19 cellular contexts compared by ENCODE assay signal in genomic region chr15:32763295-32763694, GRCh38. TPM values are rescaled to one million over a fixed set of nuclear protein-coding genes. Genes with fewer than 3 reads are reported as not detected.
"Had no signal": no experiment of that assay in that cellular context is flagged by ENCODE, and none has a peak within 500 bp of the region (broad histone marks: within the 10 kb centered on the region; RNA-seq: fewer than 3 reads in every experiment).

No MANE protein-coding gene starts in this region.

- H3K27me3 ChIP-seq: ascending aorta, cardiac muscle cell, right atrium auricular region, tibial nerve had no signal

- H3K4me1 Mint-ChIP-seq: activated naive CD8-positive, alpha-beta T cell treated with anti-CD3 and anti-CD28 coated beads, Interleukin-2, amount 50 U/mL, for 24 hours; naive thymus-derived CD8-positive, alpha-beta T cell; stimulated activated memory B cell treated with anti-CD40 and anti-IgM and Interleukin-4, amounts not matched to agents 10 μg/mL and 1 μg/mL and 100 μg/mL, for 72 hours had no signal

- H3K36me3 ChIP-seq: ascending aorta, cardiac muscle cell, heart left ventricle, neutrophil, right atrium auricular region, tibial nerve, WERI-Rb-1 had no signal

- H3K9me3 Mint-ChIP-seq: activated CD8-positive, alpha-beta T cell treated with anti-CD3 and anti-CD28 coated beads for 36 hours; activated naive CD8-positive, alpha-beta T cell treated with anti-CD3 and anti-CD28 coated beads, Interleukin-2, amount 50 U/mL, for 24 hours; activated T-cell treated with anti-CD3 and anti-CD28 coated beads, Interleukin-2, amount 50 U/mL, for 72 hours; stimulated activated memory B cell treated with anti-CD40 and anti-IgM and Interleukin-4, amounts not matched to agents 10 μg/mL and 1 μg/mL and 100 μg/mL, for 72 hours had no signal

- H3K27ac Mint-ChIP-seq: activated CD8-positive, alpha-beta T cell treated with anti-CD3 and anti-CD28 coated beads for 36 hours; activated naive CD8-positive, alpha-beta T cell treated with anti-CD3 and anti-CD28 coated beads, Interleukin-2, amount 50 U/mL, for 24 hours; activated T-cell treated with anti-CD3 and anti-CD28 coated beads, Interleukin-2, amount 50 U/mL, for 72 hours; naive thymus-derived CD8-positive, alpha-beta T cell; stimulated activated memory B cell treated with anti-CD40 and anti-IgM and Interleukin-4, amounts not matched to agents 10 μg/mL and 1 μg/mL and 100 μg/mL, for 72 hours had no signal

- FAIRE-seq: islet of Langerhans, small intestine had no signal

- H3K4me1 ChIP-seq: ascending aorta, heart left ventricle, right atrium auricular region, tibial nerve had no signal

- DNase-seq: activated CD4-positive, alpha-beta T cell treated with anti-CD3 and anti-CD28 coated beads for 4 hours; activated CD8-positive, alpha-beta memory T cell treated with anti-CD3 and anti-CD28 coated beads, Interleukin-2, amount 50 U/mL, for 4 hours; activated CD8-positive, alpha-beta T cell treated with anti-CD3 and anti-CD28 coated beads for 36 hours; activated naive CD4-positive, alpha-beta T cell; activated naive CD8-positive, alpha-beta T cell treated with anti-CD3 and anti-CD28 coated beads, Interleukin-2, amount 50 U/mL, for 24 hours; activated T-cell treated with anti-CD3 and anti-CD28 coated beads, Interleukin-2, amount 50 U/mL, for 72 hours; foreskin melanocyte; heart left ventricle; mammary epithelial cell; naive thymus-derived CD8-positive, alpha-beta T cell; small intestine; WERI-Rb-1 had no signal

- H3K4me3 Mint-ChIP-seq: activated CD8-positive, alpha-beta T cell treated with anti-CD3 and anti-CD28 coated beads for 36 hours; activated naive CD8-positive, alpha-beta T cell treated with anti-CD3 and anti-CD28 coated beads, Interleukin-2, amount 50 U/mL, for 24 hours; activated T-cell treated with anti-CD3 and anti-CD28 coated beads, Interleukin-2, amount 50 U/mL, for 72 hours; naive thymus-derived CD8-positive, alpha-beta T cell; stimulated activated memory B cell treated with anti-CD40 and anti-IgM and Interleukin-4, amounts not matched to agents 10 μg/mL and 1 μg/mL and 100 μg/mL, for 72 hours had no signal

- H3K36me3 Mint-ChIP-seq: naive thymus-derived CD8-positive, alpha-beta T cell; stimulated activated memory B cell treated with anti-CD40 and anti-IgM and Interleukin-4, amounts not matched to agents 10 μg/mL and 1 μg/mL and 100 μg/mL, for 72 hours had no signal

- H3K9me3 ChIP-seq: ascending aorta, heart left ventricle, neutrophil, right atrium auricular region, tibial nerve had no signal

- H3K27ac ChIP-seq: ascending aorta, cardiac muscle cell, heart left ventricle, neutrophil, right atrium auricular region, tibial nerve, WERI-Rb-1 had no signal

- H3K4me3 ChIP-seq: ascending aorta, cardiac muscle cell, heart left ventricle, right atrium auricular region, tibial nerve had no signal

- ATAC-seq: activated CD8-positive, alpha-beta T cell treated with anti-CD3 and anti-CD28 coated beads for 36 hours; activated naive CD8-positive, alpha-beta T cell treated with anti-CD3 and anti-CD28 coated beads, Interleukin-2, amount 50 U/mL, for 24 hours; activated T-cell treated with anti-CD3 and anti-CD28 coated beads, Interleukin-2, amount 50 U/mL, for 72 hours; heart left ventricle; naive thymus-derived CD8-positive, alpha-beta T cell; stimulated activated memory B cell treated with anti-CD40 and anti-IgM and Interleukin-4, amounts not matched to agents 10 μg/mL and 1 μg/mL and 100 μg/mL, for 72 hours had no signal

RNA-seq across cellular contexts. Expression of gene GREM1, which starts 45.5 kb away (rescaled TPM):
- total RNA-seq: activated CD8-positive, alpha-beta T cell treated with anti-CD3 and anti-CD28 coated beads for 36 hours; ascending aorta; naive thymus-derived CD8-positive, alpha-beta T cell had no signal
- polyA plus RNA-seq: cardiac muscle cell; naive thymus-derived CD8-positive, alpha-beta T cell had no signal
